In genomic region chr1:234967121-234967520, GRCh38 we compare ENCODE assay signal across 19 cellular contexts.
"Had no signal": no experiment of that assay in that cellular context is flagged by ENCODE, and none has a peak within 500 bp of the region (broad histone marks: within the 10 kb centered on the region; RNA-seq: fewer than 3 reads in every experiment).

No MANE protein-coding gene starts in this region.

- H3K4me3 ChIP-seq: gastrocnemius medialis, heart right ventricle, left ventricle myocardium inferior, right atrium auricular region, vagina had no signal

- H3K4me3 Mint-ChIP-seq: activated CD8-positive, alpha-beta T cell treated with anti-CD3 and anti-CD28 coated beads, Interleukin-2, amount 10 ng/mL, durations not matched to agents 7 days and 5 days; brain; central memory CD8-positive, alpha-beta T cell; effector memory CD8-positive, alpha-beta T cell; memory B cell; T-helper 2 cell treated with Interferon-gamma antibody and Interleukin-4, amounts not matched to agents 5 μg/mL and 100 μg/mL, for 36 hours had no signal

- H3K36me3 Mint-ChIP-seq: brain had no signal

- H3K36me3 ChIP-seq: gastrocnemius medialis, heart right ventricle, left ventricle myocardium inferior, right atrium auricular region, vagina had no signal

- H3K27me3 Mint-ChIP-seq: effector memory CD8-positive, alpha-beta T cell had no signal

- DNase-seq: activated CD8-positive, alpha-beta T cell treated with anti-CD3 and anti-CD28 coated beads, Interleukin-2, amount 10 ng/mL, durations not matched to agents 7 days and 5 days; activated effector memory CD4-positive, alpha-beta T cell treated with Interleukin-2 at 50 U/mL for 16 hours; amniotic stem cell; effector memory CD8-positive, alpha-beta T cell; gastrocnemius medialis; heart right ventricle; islet precursor cell; left ventricle myocardium inferior; posterior cingulate gyrus; stimulated activated CD4-positive, alpha-beta T cell treated with anti-CD3 and anti-CD28 coated beads, Interleukin-2, amount 100 ng/mL, for 24 hours; stimulated activated naive CD4-positive, alpha-beta T cell treated with Interleukin-2 at 50 U/mL for 16 hours had no signal

- H3K27me3 ChIP-seq: gastrocnemius medialis, heart right ventricle, right atrium auricular region, vagina had no signal

- H3K27ac ChIP-seq: epithelial cell of prostate, gastrocnemius medialis, left ventricle myocardium inferior, right atrium auricular region, vagina had no signal

- H3K27ac Mint-ChIP-seq: activated naive CD4-positive, alpha-beta T cell treated with anti-CD3 and anti-CD28 coated beads, Interleukin-2, amount 50 U/mL, for 72 hours; effector memory CD8-positive, alpha-beta T cell; memory B cell had no signal

- H3K9me3 Mint-ChIP-seq: brain; central memory CD8-positive, alpha-beta T cell; effector memory CD8-positive, alpha-beta T cell; T-helper 2 cell treated with Interferon-gamma antibody and Interleukin-4, amounts not matched to agents 5 μg/mL and 100 μg/mL, for 36 hours had no signal

- H3K9me3 ChIP-seq: gastrocnemius medialis, heart right ventricle, left ventricle myocardium inferior, right atrium auricular region, vagina had no signal

- ATAC-seq: activated CD8-positive, alpha-beta T cell treated with anti-CD3 and anti-CD28 coated beads, Interleukin-2, amount 10 ng/mL, durations not matched to agents 7 days and 5 days; activated naive CD4-positive, alpha-beta T cell treated with anti-CD3 and anti-CD28 coated beads, Interleukin-2, amount 50 U/mL, for 72 hours; effector memory CD8-positive, alpha-beta T cell; gastrocnemius medialis; heart right ventricle had no signal
